Comparison of ENCODE assay signal across 8 cellular contexts in the genomic region with DNA sequence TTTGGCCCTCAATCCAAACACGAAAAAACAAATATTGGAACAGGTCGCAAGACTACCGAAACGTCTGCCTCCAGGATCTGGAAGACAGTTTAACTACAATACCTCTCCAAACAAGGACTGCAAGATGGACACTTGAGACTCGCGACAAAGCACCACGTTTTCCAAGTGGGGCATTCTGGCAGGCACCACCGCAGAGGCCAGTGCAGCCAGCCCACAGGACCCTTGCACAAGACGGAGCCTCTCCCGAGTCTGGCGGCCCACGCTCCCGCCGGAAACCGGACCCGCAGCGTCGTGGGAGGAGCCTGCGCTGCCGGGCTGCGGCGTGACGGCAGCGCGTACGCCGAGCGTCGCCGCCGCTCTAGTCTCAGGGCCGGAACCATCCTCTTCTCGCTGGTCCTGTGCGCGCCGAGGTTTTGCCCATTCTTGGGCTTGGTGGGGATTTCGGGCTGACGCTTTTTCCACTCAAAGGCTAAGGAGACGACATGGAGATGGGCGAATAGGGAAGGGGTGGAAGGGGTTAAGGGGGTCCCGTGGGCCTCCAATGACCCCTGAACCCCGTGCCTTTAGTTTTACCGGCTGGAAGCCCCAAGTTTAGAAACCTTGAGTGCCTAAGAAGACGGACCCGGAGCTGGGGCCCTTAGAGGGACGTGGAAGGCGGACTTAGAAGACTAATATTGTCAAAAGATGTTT. TPM values are rescaled to one million over a fixed set of nuclear protein-coding genes. Genes with fewer than 3 reads are reported as not detected.
DNase-seq lines count a peak whose midpoint lies in the region; ATAC-seq and TF ChIP-seq lines count a peak whose summit lies in the region.

A gene (minus strand): TSS at position 283 of the 690 bp plus-strand sequence. CDS start 109 bp downstream, at position 174.

- H3K27me3 ChIP-seq in HL-60 (ENCODE audit: insufficient read depth, poor library complexity, severe bottlenecking), result no peaks in the 10 kb centered on the region

- peak within 1 kb of the TSS; percentile 92 for H3K27ac ChIP-seq in HL-60 (replicated peaks)

- TF ChIP-seq CTCF in HL-60 (IDR thresholded peaks at IDR 0.05; ENCODE audit: insufficient read depth, low read length) (no peak), endothelial cell (IDR thresholded peaks at IDR 0.05; ENCODE audit: unreplicated experiment) (no peak)

- H3K27ac Mint-ChIP-seq in activated CD8-positive, alpha-beta memory T cell treated with anti-CD3 and anti-CD28 coated beads, Interleukin-2, amount 10 ng/mL, durations not matched to agents 7 days and 5 days, result peak within 1 kb of the TSS; percentile 93
- H3K27ac Mint-ChIP-seq in endothelial cell (ENCODE audit: unreplicated experiment), result peak within 1 kb of the TSS; percentile 93

- peak; percentile 100 for ATAC-seq in GM19463 (IDR thresholded peaks at IDR 0.05; ENCODE audit: unreplicated experiment)
- ATAC-seq in activated CD8-positive, alpha-beta memory T cell treated with anti-CD3 and anti-CD28 coated beads, Interleukin-2, amount 10 ng/mL, durations not matched to agents 7 days and 5 days, result peak; percentile 98

- CTCF ChIA-PET in activated CD8-positive, alpha-beta memory T cell treated with anti-CD3 and anti-CD28 coated beads, Interleukin-2, amount 10 ng/mL, durations not matched to agents 7 days and 5 days (lab: Charles Lee), result interaction anchor here (0.6 to 0.9 kb wide), 3 partner anchors 23 to 712 kb away, joined by 3 to 6 read pairs (median 4); no protein-coding TSS in a partner anchor

- peaks cover 10% of the 10 kb centered on the region for H3K27me3 Mint-ChIP-seq in activated CD8-positive, alpha-beta memory T cell treated with anti-CD3 and anti-CD28 coated beads, Interleukin-2, amount 10 ng/mL, durations not matched to agents 7 days and 5 days
- H3K27me3 Mint-ChIP-seq in endothelial cell (ENCODE audit: unreplicated experiment), result no peaks in the 10 kb centered on the region

- H3K4me3 ChIP-seq in HL-60 (replicated peaks; ENCODE audit: insufficient read depth, low read length), result peak within 1 kb of the TSS; percentile 55

- no peaks in the 10 kb centered on the region for H3K9me3 Mint-ChIP-seq in activated CD8-positive, alpha-beta memory T cell treated with anti-CD3 and anti-CD28 coated beads, Interleukin-2, amount 10 ng/mL, durations not matched to agents 7 days and 5 days (ENCODE audit: low read depth)
- H3K9me3 Mint-ChIP-seq in endothelial cell (ENCODE audit: unreplicated experiment), result peaks cover 4% of the 10 kb centered on the region

- peaks cover 32% of the 10 kb centered on the region for H3K4me1 Mint-ChIP-seq in activated CD8-positive, alpha-beta memory T cell treated with anti-CD3 and anti-CD28 coated beads, Interleukin-2, amount 10 ng/mL, durations not matched to agents 7 days and 5 days
- peaks cover 17% of the 10 kb centered on the region for H3K4me1 Mint-ChIP-seq in endothelial cell (ENCODE audit: unreplicated experiment)

- peak within 1 kb of the TSS; percentile 92 for H3K4me3 Mint-ChIP-seq in activated CD8-positive, alpha-beta memory T cell treated with anti-CD3 and anti-CD28 coated beads, Interleukin-2, amount 10 ng/mL, durations not matched to agents 7 days and 5 days
- peak within 1 kb of the TSS; percentile 99 for H3K4me3 Mint-ChIP-seq in endothelial cell (ENCODE audit: unreplicated experiment)

- peak; percentile 58 for DNase-seq in CMK (ENCODE audit: low read depth)
- DNase-seq in HL-60 (ENCODE audit: low read depth in 1 of 2, low spot score in 1 of 2), result peak; percentile 81 to 84
- peak; percentile 52 for DNase-seq in NOMO-1 treated with dmso at 0.1 percent for 144 hours (lab: John Stamatoyannopoulos, UW; ENCODE audit: unreplicated experiment)
- peak; percentile 81 for DNase-seq in activated CD8-positive, alpha-beta memory T cell treated with anti-CD3 and anti-CD28 coated beads, Interleukin-2, amount 10 ng/mL, durations not matched to agents 7 days and 5 days
- DNase-seq in endothelial cell (ENCODE audit: low spot score), result peak; percentile 76
- DNase-seq in midbrain (lab: John Stamatoyannopoulos, UW), result peak; percentile 72
- DNase-seq in stimulated activated CD8-positive, alpha-beta memory T cell treated with anti-CD3 and anti-CD28 coated beads, Interleukin-2, amount 100 ng/mL, for 1 hour (ENCODE audit: low read depth in 2 of 2), result peak; percentile 43 to 46

- peaks cover 13% of the 10 kb centered on the region for H3K36me3 Mint-ChIP-seq in activated CD8-positive, alpha-beta memory T cell treated with anti-CD3 and anti-CD28 coated beads, Interleukin-2, amount 10 ng/mL, durations not matched to agents 7 days and 5 days
- peaks cover 3% of the 10 kb centered on the region for H3K36me3 Mint-ChIP-seq in endothelial cell (ENCODE audit: low read depth, unreplicated experiment)

RNA-seq across cellular contexts. Expression of the gene that starts here (rescaled TPM):
- total RNA-seq in activated CD8-positive, alpha-beta memory T cell treated with anti-CD3 and anti-CD28 coated beads, Interleukin-2, amount 10 ng/mL, durations not matched to agents 7 days and 5 days, result 10 to 100 TPM; 22.0 to 24.9 TPM
- total RNA-seq in endothelial cell (ENCODE audit: unreplicated experiment), result 16.7 TPM

Comparison
In these comparisons a context has a peak if more than half of its experiments do, and no peak if none do; other contexts are left out.
1. Peak in every context shown above with its lines: DNase-seq, ATAC-seq, H3K4me3 ChIP-seq and H3K27ac ChIP-seq.